8 cellular contexts compared by ENCODE assay signal in genomic region chr1:59814180-59814900, GRCh38. TPM values are rescaled to one million over a fixed set of nuclear protein-coding genes. Genes with fewer than 3 reads are reported as not detected.
DNase-seq lines count a peak whose midpoint lies in the region; ATAC-seq and TF ChIP-seq lines count a peak whose summit lies in the region.

No MANE protein-coding gene starts in this region.

- peak; percentile 18 for DNase-seq in COLO829 (ENCODE audit: low spot score)
- peak; percentile 92 to 95 for DNase-seq in SHP77 (lab: John Stamatoyannopoulos, UW)
- peak; percentile 88 for DNase-seq in activated naive CD4-positive, alpha-beta T cell treated with anti-CD3 and anti-CD28 coated beads, Interleukin-2, amount 50 U/mL, for 16 hours
- DNase-seq in left ventricle myocardium superior: peak; percentile 89
- peak; percentile 93 for DNase-seq in prostate gland (ENCODE audit: low spot score)
- peak; percentile 88 for DNase-seq in ureter (ENCODE audit: low spot score)

- no peaks in the 10 kb centered on the region for H3K9me3 ChIP-seq in HUES64 (ENCODE audit: insufficient read depth, low read depth, low read length)
- H3K9me3 ChIP-seq in prostate gland: no peaks in the 10 kb centered on the region

- peak in 2 of 4 experiments; percentile 14 to 36 for TF ChIP-seq CTCF in prostate gland (IDR thresholded peaks at IDR 0.05)

- ATAC-seq in GM21367 (IDR thresholded peaks at IDR 0.05; ENCODE audit: unreplicated experiment): peak; percentile 97
- ATAC-seq in left ventricle myocardium superior: peak; percentile 94

- no peaks in the 10 kb centered on the region for H3K36me3 ChIP-seq in HUES64 (ENCODE audit: insufficient read depth, low read length)
- H3K36me3 ChIP-seq in prostate gland: no peaks in the 10 kb centered on the region

- TF ChIP-seq POLR2A in prostate gland (IDR thresholded peaks at IDR 0.05): peak; percentile 67

- WGBS in HUES64: 10% methylated on average over 50 of the region's 50 CpGs
- 11% methylated on average over 46 of the region's 50 CpGs for WGBS in prostate gland

- intact Hi-C loops in left ventricle myocardium superior (cut with micrococcal nuclease): no loop called here
- intact Hi-C loops in prostate gland (cut with DNase I): no loop called here

- H3K27ac ChIP-seq in HUES64 (ENCODE audit: low read depth, low read length) (no peak overlapping the region), prostate gland (peak overlapping the region; percentile 81 to 85)

- peak overlapping the region; percentile 60; the same call in 1 of the 2 replicates for H3K9ac ChIP-seq in HUES64 (ENCODE audit: low read depth, low read length)

- H3K4me1 ChIP-seq in HUES64 (ENCODE audit: insufficient read depth, low read length) (peaks cover 12% of the 10 kb centered on the region), prostate gland (replicated peaks) (no peaks in the 10 kb centered on the region)

- H3K27me3 ChIP-seq in HUES64 (ENCODE audit: insufficient read depth, low read length) (peaks cover 19% of the 10 kb centered on the region), prostate gland (replicated peaks; ENCODE audit: insufficient read depth) (no peaks in the 10 kb centered on the region)

- peak overlapping the region; percentile 79 for H3K4me3 ChIP-seq in HUES64 (ENCODE audit: low read length)
- peak overlapping the region; percentile 64 to 79 for H3K4me3 ChIP-seq in prostate gland

RNA-seq across cellular contexts. Expression of gene HOOK1, which starts 0.4 kb away (rescaled TPM):
- 12.0 TPM for polyA plus RNA-seq in HUES64 (2013, experiment 1 of 2)
- polyA plus RNA-seq in HUES64 (2013, experiment 2 of 2): 12.9 TPM
- total RNA-seq in left ventricle myocardium superior (10.7 TPM), prostate gland (10 to 100 TPM in 1 of 2 donors, 1 to 10 TPM in 1; 8.2 to 12.0 TPM), ureter (15.9 TPM)

Comparison
In these comparisons a context has a peak if more than half of its experiments do, and no peak if none do; other contexts are left out.
1. DNase-seq: peak in every context shown above with its lines; median percentile 94 in SHP77; 93 in prostate gland; 89 in left ventricle myocardium superior; 88 in activated naive CD4-positive, alpha-beta T cell treated with anti-CD3 and anti-CD28 coated beads, Interleukin-2, amount 50 U/mL, for 16 hours; 88 in ureter; 18 in COLO829.